25 cellular contexts compared by ENCODE assay signal in genomic region chr5:131330031-131330430, GRCh38.
DNase-seq lines count a peak whose midpoint lies in the region; ATAC-seq and TF ChIP-seq lines count a peak whose summit lies in the region.
"Had no signal": no experiment of that assay in that cellular context is flagged by ENCODE, and none has a peak within 500 bp of the region (broad histone marks: within the 10 kb centered on the region; RNA-seq: fewer than 3 reads in every experiment).

No MANE protein-coding gene starts in this region.

- no peak overlapping the region for H2AFZ ChIP-seq in neural progenitor cell (replicated peaks)

- no peaks in the 10 kb centered on the region for H3K9me3 ChIP-seq in neural progenitor cell (ENCODE audit: low read depth)
- H3K9me3 ChIP-seq: breast epithelium, lower lobe of right lung, SJSA1, stomach had no signal

- H3K27me3 Mint-ChIP-seq in activated naive CD4-positive, alpha-beta T cell treated with anti-CD3 and anti-CD28 coated beads for 36 hours (ENCODE audit: low read depth), result no peaks in the 10 kb centered on the region
- H3K27me3 Mint-ChIP-seq in IgD-negative memory B cell, result no peaks in the 10 kb centered on the region
- H3K27me3 Mint-ChIP-seq in activated naive CD8-positive, alpha-beta T cell treated with anti-CD3 and anti-CD28 coated beads, Interleukin-2, amount 50 U/mL, for 24 hours, result no peaks in the 10 kb centered on the region
- H3K27me3 Mint-ChIP-seq in neural progenitor cell (ENCODE audit: insufficient read depth, low read depth), result no peaks in the 10 kb centered on the region

- H3K4me1 ChIP-seq in neural progenitor cell, result peaks cover 9% of the 10 kb centered on the region
- H3K4me1 ChIP-seq: breast epithelium had no signal

- H3K4me3 Mint-ChIP-seq in activated naive CD4-positive, alpha-beta T cell treated with anti-CD3 and anti-CD28 coated beads for 36 hours, result no peak overlapping the region
- H3K4me3 Mint-ChIP-seq in IgD-negative memory B cell (peak overlapping the region in 1 of 4 donors; percentile 19), neural progenitor cell (no peak overlapping the region)
- H3K4me3 Mint-ChIP-seq in activated naive CD8-positive, alpha-beta T cell treated with anti-CD3 and anti-CD28 coated beads, Interleukin-2, amount 50 U/mL, for 24 hours, result no peak overlapping the region

- peaks cover 63% of the 10 kb centered on the region for H3K79me2 ChIP-seq in neural progenitor cell (ENCODE audit: low read depth)

- H3K9me3 Mint-ChIP-seq in activated naive CD4-positive, alpha-beta T cell treated with anti-CD3 and anti-CD28 coated beads for 36 hours, result peaks cover 3% of the 10 kb centered on the region
- H3K9me3 Mint-ChIP-seq in IgD-negative memory B cell, result no peaks in the 10 kb centered on the region
- peaks cover 3% of the 10 kb centered on the region for H3K9me3 Mint-ChIP-seq in activated naive CD8-positive, alpha-beta T cell treated with anti-CD3 and anti-CD28 coated beads, Interleukin-2, amount 50 U/mL, for 24 hours
- H3K9me3 Mint-ChIP-seq in neural progenitor cell, result peaks cover 20% of the 10 kb centered on the region

- CTCF ChIA-PET in activated naive CD4-positive, alpha-beta T cell treated with anti-CD3 and anti-CD28 coated beads for 36 hours (lab: Charles Lee), result interaction anchor here (0.7 to 1.0 kb wide), 2 partner anchors 52 to 59 kb away, joined by 3 to 6 read pairs; no protein-coding TSS in a partner anchor

- no peak overlapping the region for H3K4me2 ChIP-seq in neural progenitor cell

- H3K9ac ChIP-seq in neural progenitor cell, result no peak overlapping the region

- DNase-seq in activated naive CD4-positive, alpha-beta T cell treated with anti-CD3 and anti-CD28 coated beads for 36 hours, result no peak
- DNase-seq in activated naive CD4-positive, alpha-beta T cell treated with anti-CD3 and anti-CD28 coated beads, Interleukin-2, amount 50 U/mL, for 16 hours, result no peak
- DNase-seq in activated naive CD8-positive, alpha-beta T cell treated with anti-CD3 and anti-CD28 coated beads, Interleukin-2, amount 50 U/mL, for 24 hours, result no peak
- DNase-seq in neural progenitor cell (ENCODE audit: low spot score) (no peak), NCI-H1417 treated with DMSO at 0.1 percent for 48 hours (lab: John Stamatoyannopoulos, UW) (no peak), retina (no peak)
- DNase-seq: activated CD4-positive, alpha-beta T cell treated with anti-CD3 and anti-CD28 coated beads, Interleukin-2, amount 50 U/mL, for 4 hours; activated CD4-positive, CD25-positive, alpha-beta regulatory T cell; activated gamma-delta T cell treated with Interleukin-2 at 50 U/mL for 16 hours; anterior cingulate cortex; H7; KG1; lower lobe of right lung; MG63; NCI-H1105 treated with DMSO at 0.1 percent for 48 hours; NCI-H1930; NCI-H524 treated with DMSO at 0.1 percent for 48 hours; OCI-M1; right cardiac atrium; stimulated activated CD4-positive, alpha-beta T cell treated with anti-CD3 and anti-CD28 coated beads, Interleukin-1b, Interleukin-23, amount 100 ng/mL, for 48 hours; stomach had no signal

- peak overlapping the region; percentile 15 for H3K27ac Mint-ChIP-seq in activated naive CD4-positive, alpha-beta T cell treated with anti-CD3 and anti-CD28 coated beads for 36 hours
- H3K27ac Mint-ChIP-seq in IgD-negative memory B cell, result peak overlapping the region in 2 of 3 donors; percentile 21 to 85
- H3K27ac Mint-ChIP-seq in activated naive CD8-positive, alpha-beta T cell treated with anti-CD3 and anti-CD28 coated beads, Interleukin-2, amount 50 U/mL, for 24 hours, result peak overlapping the region; percentile 11
- H3K27ac Mint-ChIP-seq in neural progenitor cell, result no peak overlapping the region

- peaks cover 69% of the 10 kb centered on the region for H3K4me1 Mint-ChIP-seq in activated naive CD4-positive, alpha-beta T cell treated with anti-CD3 and anti-CD28 coated beads for 36 hours (ENCODE audit: low read depth)
- H3K4me1 Mint-ChIP-seq in IgD-negative memory B cell (peaks cover 46 to 54% (median 47%) of the 10 kb centered on the region in 3 donors), neural progenitor cell (peaks cover 11% of the 10 kb centered on the region)
- peaks cover 73% of the 10 kb centered on the region for H3K4me1 Mint-ChIP-seq in activated naive CD8-positive, alpha-beta T cell treated with anti-CD3 and anti-CD28 coated beads, Interleukin-2, amount 50 U/mL, for 24 hours

- ATAC-seq in activated naive CD8-positive, alpha-beta T cell treated with anti-CD3 and anti-CD28 coated beads, Interleukin-2, amount 50 U/mL, for 24 hours, result no peak
- ATAC-seq: lower lobe of right lung, right cardiac atrium had no signal

- no peaks in the 10 kb centered on the region for H4K20me1 ChIP-seq in neural progenitor cell (ENCODE audit: low read depth)

- H3K36me3 Mint-ChIP-seq in activated naive CD4-positive, alpha-beta T cell treated with anti-CD3 and anti-CD28 coated beads for 36 hours (ENCODE audit: low read depth), result peaks cover 44% of the 10 kb centered on the region
- H3K36me3 Mint-ChIP-seq in IgD-negative memory B cell (peaks cover 8% of the 10 kb centered on the region), neural progenitor cell (peaks cover 30% of the 10 kb centered on the region)
- peaks cover 41% of the 10 kb centered on the region for H3K36me3 Mint-ChIP-seq in activated naive CD8-positive, alpha-beta T cell treated with anti-CD3 and anti-CD28 coated beads, Interleukin-2, amount 50 U/mL, for 24 hours (ENCODE audit: low read depth)

- H3K36me3 ChIP-seq in neural progenitor cell, result no peaks in the 10 kb centered on the region
- H3K36me3 ChIP-seq: breast epithelium, lower lobe of right lung, MG63, stomach had no signal

- intact Hi-C loops in activated naive CD4-positive, alpha-beta T cell treated with anti-CD3 and anti-CD28 coated beads for 36 hours (cut with micrococcal nuclease), result no loop called here

- H3K27me3 ChIP-seq in neural progenitor cell, result no peaks in the 10 kb centered on the region
- H3K27me3 ChIP-seq: breast epithelium, MG63, SJSA1, stomach had no signal

- no peaks in the 10 kb centered on the region for H3F3A ChIP-seq in neural progenitor cell (ENCODE audit: low read depth)

- peak overlapping the region; percentile 29 for H3K27ac ChIP-seq in neural progenitor cell
- H3K27ac ChIP-seq: breast epithelium, lower lobe of right lung, RWPE1, SJSA1, stomach had no signal

- TF ChIP-seq CTCF in neural progenitor cell (IDR thresholded peaks at IDR 0.05), result no peak

- H3K4me3 ChIP-seq in neural progenitor cell, result no peak overlapping the region
- H3K4me3 ChIP-seq: breast epithelium, lower lobe of right lung, MG63, SJSA1, stomach had no signal
